ENCODE assay signal across 8 cellular contexts in the genomic region with DNA sequence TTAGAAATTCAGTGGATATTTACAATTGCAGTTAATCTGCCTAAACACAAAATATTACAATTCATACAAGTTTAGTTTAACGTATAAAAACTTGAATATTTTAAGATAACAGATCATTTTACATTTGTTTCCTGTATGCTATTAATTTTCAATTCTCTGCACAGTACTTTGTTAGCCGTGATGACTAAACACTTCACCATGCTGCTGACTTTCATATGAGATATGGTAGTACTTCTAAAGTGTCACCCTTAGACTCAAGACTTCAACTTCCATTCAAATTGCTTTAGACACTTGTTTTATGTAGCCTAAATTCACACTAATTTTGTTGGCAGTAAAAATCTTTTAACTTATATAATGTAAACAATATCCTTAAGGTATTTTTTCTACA.
DNase-seq lines count a peak whose midpoint lies in the region; ATAC-seq and TF ChIP-seq lines count a peak whose summit lies in the region.

No MANE protein-coding gene starts in this region.

- H3K27me3 ChIP-seq in adipocyte (replicated peaks; ENCODE audit: control insufficient read depth, insufficient read depth, low read length): no peaks in the 10 kb centered on the region
- no peaks in the 10 kb centered on the region for H3K27me3 ChIP-seq in tibial nerve
- no peaks in the 10 kb centered on the region for H3K27me3 ChIP-seq in esophagus muscularis mucosa

- no peak for TF ChIP-seq CTCF in tibial nerve (IDR thresholded peaks at IDR 0.05)
- no peak for TF ChIP-seq CTCF in esophagus muscularis mucosa (IDR thresholded peaks at IDR 0.05)

- H3K27ac ChIP-seq in tibial nerve (no peak overlapping the region), esophagus muscularis mucosa (replicated peaks in 1 of 4) (no peak overlapping the region)

- TF ChIP-seq EP300 in tibial nerve (IDR thresholded peaks at IDR 0.05) (no peak), esophagus muscularis mucosa (IDR thresholded peaks at IDR 0.05) (no peak)

- H3K4me3 ChIP-seq in adipocyte (ENCODE audit: low read length) (peak overlapping the region; percentile 79), tibial nerve (peak overlapping the region in 1 of 4 donors; percentile 24), esophagus muscularis mucosa (peak overlapping the region in 1 of 4 donors; percentile 4)

- ATAC-seq in GM18517 (IDR thresholded peaks at IDR 0.05; ENCODE audit: unreplicated experiment) (peak; percentile 52), HG03196 (IDR thresholded peaks at IDR 0.05; ENCODE audit: unreplicated experiment) (peak; percentile 59), HG03571 (IDR thresholded peaks at IDR 0.05; ENCODE audit: unreplicated experiment) (no peak)

- intact Hi-C loops in esophagus muscularis mucosa (cut with DNase I): no loop called here

- WGBS in tibial nerve, 2 donors: 45 to 47% methylated on average over 2 of the region's 2 CpGs
- 48% methylated on average over 2 of the region's 2 CpGs for WGBS in esophagus muscularis mucosa

- peak overlapping the region; percentile 56 for H3K9ac ChIP-seq in adipocyte (ENCODE audit: low read length)

- peaks cover 2% of the 10 kb centered on the region for H3K4me1 ChIP-seq in adipocyte (ENCODE audit: control insufficient read depth, insufficient read depth, low read length)
- no peaks in the 10 kb centered on the region for H3K4me1 ChIP-seq in tibial nerve
- H3K4me1 ChIP-seq in esophagus muscularis mucosa: no peaks in the 10 kb centered on the region

- H3K36me3 ChIP-seq in adipocyte (ENCODE audit: control insufficient read depth, insufficient read depth, low read length, severe bottlenecking): no peaks in the 10 kb centered on the region
- no peaks in the 10 kb centered on the region for H3K36me3 ChIP-seq in tibial nerve
- H3K36me3 ChIP-seq in esophagus muscularis mucosa: no peaks in the 10 kb centered on the region

- H3K9me3 ChIP-seq in adipocyte (ENCODE audit: control insufficient read depth, low read length) (no peaks in the 10 kb centered on the region), tibial nerve (no peaks in the 10 kb centered on the region), esophagus muscularis mucosa (peaks cover 0 to 4% (median 0%) of the 10 kb centered on the region in 4 donors)

- DNase-seq in adipocyte (ENCODE audit: low read depth): peak; percentile 44
- DNase-seq in myocyte (ENCODE audit: low read depth): peak; percentile 62
- DNase-seq in tibial nerve (ENCODE audit: low spot score in 2 of 2): no peak
- no peak for DNase-seq in esophagus muscularis mucosa (ENCODE audit: extremely low spot score)
- no peak for DNase-seq in NCI-H1105 treated with DMSO at 0.1 percent for 48 hours (lab: John Stamatoyannopoulos, UW)

- TF ChIP-seq POLR2A in tibial nerve (IDR thresholded peaks at IDR 0.05): no peak
- no peak for TF ChIP-seq POLR2A in esophagus muscularis mucosa (IDR thresholded peaks at IDR 0.05; ENCODE audit: low read depth)

Comparison
In these comparisons a context has a peak if more than half of its experiments do, and no peak if none do; other contexts are left out.
1. DNase-seq: peak in adipocyte (single experiment) and myocyte (single experiment); none in tibial nerve (0 of 2), esophagus muscularis mucosa (single experiment) and NCI-H1105 treated with DMSO at 0.1 percent for 48 hours (single experiment).